Comparison of ENCODE assay signal across 8 cellular contexts in the genomic region with DNA sequence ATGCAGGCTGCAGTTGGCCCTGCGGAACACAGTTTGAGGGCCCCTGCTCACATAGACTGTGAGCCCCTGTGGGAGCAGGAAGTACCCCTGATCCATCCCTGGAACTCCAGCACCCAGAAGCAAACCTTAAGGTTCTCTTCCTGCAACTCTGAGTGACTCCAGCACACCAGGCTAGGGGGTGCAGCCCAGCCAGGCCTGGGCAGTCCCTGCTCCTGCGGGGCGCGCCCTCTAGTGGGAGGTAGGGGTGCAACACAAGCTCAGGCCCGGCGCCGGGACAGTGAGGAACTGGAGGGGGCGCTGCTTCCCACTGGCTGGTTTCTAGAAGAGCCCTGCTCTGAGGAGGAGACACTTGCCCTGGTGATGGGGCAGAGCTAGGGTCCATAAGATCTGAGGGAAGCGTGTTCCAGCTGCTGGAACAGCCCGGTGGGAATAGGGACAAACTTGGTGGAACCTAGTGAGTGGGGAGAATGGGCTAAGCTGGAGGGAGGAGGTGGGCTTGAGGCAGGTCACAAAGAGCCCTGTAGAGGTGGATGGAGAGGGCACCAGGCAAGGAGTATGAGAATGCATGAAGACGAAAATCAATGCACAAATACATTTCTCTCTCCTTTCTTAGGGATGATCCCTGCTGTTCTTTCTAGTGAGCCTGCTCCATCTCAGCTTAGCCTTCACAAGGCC. TPM values are rescaled to one million over a fixed set of nuclear protein-coding genes. Genes with fewer than 3 reads are reported as not detected.
DNase-seq lines count a peak whose midpoint lies in the region; ATAC-seq and TF ChIP-seq lines count a peak whose summit lies in the region.

No MANE protein-coding gene starts in this region.

- ATAC-seq in SK-N-SH treated with all-trans-retinoic acid at 6 μM for 48 hours (peak; percentile 79), right cardiac atrium (peak in 1 of 2 donors; percentile 29), HG03097 (IDR thresholded peaks at IDR 0.05; ENCODE audit: low FRiP score, unreplicated experiment) (no peak)

- peaks cover 12% of the 10 kb centered on the region for H3K36me3 ChIP-seq in DOHH2 (ENCODE audit: control insufficient read depth, low read length)

- H3K27me3 ChIP-seq in DOHH2 (ENCODE audit: control insufficient read depth, low read length) (no peaks in the 10 kb centered on the region), right cardiac atrium (ENCODE audit: control insufficient read depth, insufficient read depth) (no peaks in the 10 kb centered on the region)

- H3K9me3 ChIP-seq in DOHH2 (ENCODE audit: control insufficient read depth, insufficient read depth, low read length), result no peaks in the 10 kb centered on the region
- no peaks in the 10 kb centered on the region for H3K9me3 ChIP-seq in right cardiac atrium (ENCODE audit: control insufficient read depth, low read length)

- no peak overlapping the region for H3K4me2 ChIP-seq in DOHH2 (ENCODE audit: low read length)

- H3K27ac ChIP-seq in DOHH2 (ENCODE audit: low read depth, low read length), result no peak overlapping the region
- no peak overlapping the region for H3K27ac ChIP-seq in right cardiac atrium (ENCODE audit: low read length)

- H3K79me2 ChIP-seq in DOHH2 (ENCODE audit: control insufficient read depth, low read length), result peaks cover 6% of the 10 kb centered on the region

- H3K4me3 ChIP-seq in DOHH2 (ENCODE audit: low read length) (no peak overlapping the region), right cardiac atrium (ENCODE audit: low read length) (no peak overlapping the region)

- TF ChIP-seq CTCF in DOHH2 (IDR thresholded peaks at IDR 0.05; ENCODE audit: low read depth, low read length, poor library complexity, severe bottlenecking), result peak; percentile 100

- 84% methylated on average over 11 of the region's 11 CpGs for WGBS in right cardiac atrium

- no peaks in the 10 kb centered on the region for H3F3A ChIP-seq in DOHH2 (ENCODE audit: control insufficient read depth, insufficient read depth)

- H4K20me1 ChIP-seq in DOHH2 (ENCODE audit: control insufficient read depth, insufficient read depth, low read depth, low read length), result no peaks in the 10 kb centered on the region

- DNase-seq in HT-29 (ENCODE audit: low spot score), result peak; percentile 88
- DNase-seq in activated naive CD4-positive, alpha-beta T cell treated with anti-CD3 and anti-CD28 coated beads, Interleukin-2, amount 50 U/mL, for 16 hours, result peak; percentile 51
- DNase-seq in right cardiac atrium, result peak; percentile 28 to 74 (median 68)
- DNase-seq in stimulated activated CD4-positive, alpha-beta T cell treated with anti-CD3 and anti-CD28 coated beads, Interleukin-2, amount 100 ng/mL, for 4 hours (ENCODE audit: low read depth), result peak; percentile 16
- no peak for DNase-seq in pons (ENCODE audit: low spot score)

- H3K4me1 ChIP-seq in DOHH2 (ENCODE audit: control insufficient read depth, low read length) (peaks cover 9% of the 10 kb centered on the region), right cardiac atrium (ENCODE audit: control insufficient read depth, insufficient read depth, low read length) (no peaks in the 10 kb centered on the region)

- intact Hi-C loops in right cardiac atrium (cut with DNase I), result no loop called here

- no peaks in the 10 kb centered on the region for H3K9me2 ChIP-seq in DOHH2 (replicated peaks; ENCODE audit: control insufficient read depth, low read length)

TF ChIP-seq in SK-N-SH treated with all-trans-retinoic acid at 6 μM for 48 hours, 23 proteins besides CTCF, POLR2A, EP300 and RAD21:
- no peak for TF ChIP-seq ESRRG (CRISPR knock-in tag; IDR thresholded peaks at IDR 0.05)
- TF ChIP-seq, protein P1, sequence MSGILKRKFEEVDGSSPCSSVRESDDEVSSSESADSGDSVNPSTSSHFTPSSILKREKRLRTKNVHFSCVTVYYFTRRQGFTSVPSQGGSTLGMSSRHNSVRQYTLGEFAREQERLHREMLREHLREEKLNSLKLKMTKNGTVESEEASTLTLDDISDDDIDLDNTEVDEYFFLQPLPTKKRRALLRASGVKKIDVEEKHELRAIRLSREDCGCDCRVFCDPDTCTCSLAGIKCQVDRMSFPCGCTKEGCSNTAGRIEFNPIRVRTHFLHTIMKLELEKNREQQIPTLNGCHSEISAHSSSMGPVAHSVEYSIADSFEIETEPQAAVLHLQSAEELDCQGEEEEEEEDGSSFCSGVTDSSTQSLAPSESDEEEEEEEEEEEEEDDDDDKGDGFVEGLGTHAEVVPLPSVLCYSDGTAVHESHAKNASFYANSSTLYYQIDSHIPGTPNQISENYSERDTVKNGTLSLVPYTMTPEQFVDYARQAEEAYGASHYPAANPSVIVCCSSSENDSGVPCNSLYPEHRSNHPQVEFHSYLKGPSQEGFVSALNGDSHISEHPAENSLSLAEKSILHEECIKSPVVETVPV (CRISPR knock-in tag; IDR thresholded peaks at IDR 0.05), result no peak
- no peak for TF ChIP-seq GLIS3 (CRISPR knock-in tag; IDR thresholded peaks at IDR 0.05)
- no peak for TF ChIP-seq BACH2 (CRISPR knock-in tag; IDR thresholded peaks at IDR 0.05; ENCODE audit: borderline replicate concordance)
- no peak for TF ChIP-seq ZC3H10 (CRISPR knock-in tag; IDR thresholded peaks at IDR 0.05)
- TF ChIP-seq PPARA (CRISPR knock-in tag; IDR thresholded peaks at IDR 0.05; ENCODE audit: borderline replicate concordance), result no peak
- no peak for TF ChIP-seq TOX (CRISPR knock-in tag; IDR thresholded peaks at IDR 0.05; ENCODE audit: borderline replicate concordance)
- TF ChIP-seq, protein P2, sequence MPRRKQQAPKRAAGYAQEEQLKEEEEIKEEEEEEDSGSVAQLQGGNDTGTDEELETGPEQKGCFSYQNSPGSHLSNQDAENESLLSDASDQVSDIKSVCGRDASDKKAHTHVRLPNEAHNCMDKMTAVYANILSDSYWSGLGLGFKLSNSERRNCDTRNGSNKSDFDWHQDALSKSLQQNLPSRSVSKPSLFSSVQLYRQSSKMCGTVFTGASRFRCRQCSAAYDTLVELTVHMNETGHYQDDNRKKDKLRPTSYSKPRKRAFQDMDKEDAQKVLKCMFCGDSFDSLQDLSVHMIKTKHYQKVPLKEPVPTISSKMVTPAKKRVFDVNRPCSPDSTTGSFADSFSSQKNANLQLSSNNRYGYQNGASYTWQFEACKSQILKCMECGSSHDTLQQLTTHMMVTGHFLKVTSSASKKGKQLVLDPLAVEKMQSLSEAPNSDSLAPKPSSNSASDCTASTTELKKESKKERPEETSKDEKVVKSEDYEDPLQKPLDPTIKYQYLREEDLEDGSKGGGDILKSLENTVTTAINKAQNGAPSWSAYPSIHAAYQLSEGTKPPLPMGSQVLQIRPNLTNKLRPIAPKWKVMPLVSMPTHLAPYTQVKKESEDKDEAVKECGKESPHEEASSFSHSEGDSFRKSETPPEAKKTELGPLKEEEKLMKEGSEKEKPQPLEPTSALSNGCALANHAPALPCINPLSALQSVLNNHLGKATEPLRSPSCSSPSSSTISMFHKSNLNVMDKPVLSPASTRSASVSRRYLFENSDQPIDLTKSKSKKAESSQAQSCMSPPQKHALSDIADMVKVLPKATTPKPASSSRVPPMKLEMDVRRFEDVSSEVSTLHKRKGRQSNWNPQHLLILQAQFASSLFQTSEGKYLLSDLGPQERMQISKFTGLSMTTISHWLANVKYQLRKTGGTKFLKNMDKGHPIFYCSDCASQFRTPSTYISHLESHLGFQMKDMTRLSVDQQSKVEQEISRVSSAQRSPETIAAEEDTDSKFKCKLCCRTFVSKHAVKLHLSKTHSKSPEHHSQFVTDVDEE (CRISPR knock-in tag; IDR thresholded peaks at IDR 0.05), result no peak
- no peak for TF ChIP-seq ZNF70 (CRISPR knock-in tag; IDR thresholded peaks at IDR 0.05)
- TF ChIP-seq ZFP3 (CRISPR knock-in tag; IDR thresholded peaks at IDR 0.05), result no peak
- no peak for TF ChIP-seq OSR1 (CRISPR knock-in tag; IDR thresholded peaks at IDR 0.05)
- no peak for TF ChIP-seq CSDC2 (CRISPR knock-in tag; IDR thresholded peaks at IDR 0.05)
- TF ChIP-seq ZNF565 (CRISPR knock-in tag; conservative IDR thresholded peaks at IDR 0.05; ENCODE audit: low read depth), result no peak
- TF ChIP-seq, protein P3, sequence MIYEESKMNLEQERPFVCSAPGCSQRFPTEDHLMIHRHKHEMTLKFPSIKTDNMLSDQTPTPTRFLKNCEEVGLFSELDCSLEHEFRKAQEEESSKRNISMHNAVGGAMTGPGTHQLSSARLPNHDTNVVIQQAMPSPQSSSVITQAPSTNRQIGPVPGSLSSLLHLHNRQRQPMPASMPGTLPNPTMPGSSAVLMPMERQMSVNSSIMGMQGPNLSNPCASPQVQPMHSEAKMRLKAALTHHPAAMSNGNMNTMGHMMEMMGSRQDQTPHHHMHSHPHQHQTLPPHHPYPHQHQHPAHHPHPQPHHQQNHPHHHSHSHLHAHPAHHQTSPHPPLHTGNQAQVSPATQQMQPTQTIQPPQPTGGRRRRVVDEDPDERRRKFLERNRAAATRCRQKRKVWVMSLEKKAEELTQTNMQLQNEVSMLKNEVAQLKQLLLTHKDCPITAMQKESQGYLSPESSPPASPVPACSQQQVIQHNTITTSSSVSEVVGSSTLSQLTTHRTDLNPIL (CRISPR knock-in tag; IDR thresholded peaks at IDR 0.05; ENCODE audit: low read depth), result no peak
- TF ChIP-seq TCF4 (CRISPR knock-in tag; IDR thresholded peaks at IDR 0.05; ENCODE audit: borderline replicate concordance), result no peak

RNA-seq across cellular contexts. Expression of a gene that starts 5.0 kb away (rescaled TPM):
- 11.0 and 14.2 TPM in 2 replicates for total RNA-seq in HT-29 (2014; rRNA removed; shearing (Covaris generic))
- total RNA-seq in right cardiac atrium, result 10 to 100 TPM; 18.2 to 25.8 (median 21.7) TPM
- 16.5 TPM for polyA plus RNA-seq in right cardiac atrium

RNA-seq across cellular contexts. Expression of a gene that starts 37.1 kb away (rescaled TPM):
- total RNA-seq in HT-29 (2014; rRNA removed; shearing (Covaris generic)), result not detected in 2 replicates
- not detected for total RNA-seq in right cardiac atrium
- polyA plus RNA-seq in right cardiac atrium, result 0.32 TPM
